In the genomic region with DNA sequence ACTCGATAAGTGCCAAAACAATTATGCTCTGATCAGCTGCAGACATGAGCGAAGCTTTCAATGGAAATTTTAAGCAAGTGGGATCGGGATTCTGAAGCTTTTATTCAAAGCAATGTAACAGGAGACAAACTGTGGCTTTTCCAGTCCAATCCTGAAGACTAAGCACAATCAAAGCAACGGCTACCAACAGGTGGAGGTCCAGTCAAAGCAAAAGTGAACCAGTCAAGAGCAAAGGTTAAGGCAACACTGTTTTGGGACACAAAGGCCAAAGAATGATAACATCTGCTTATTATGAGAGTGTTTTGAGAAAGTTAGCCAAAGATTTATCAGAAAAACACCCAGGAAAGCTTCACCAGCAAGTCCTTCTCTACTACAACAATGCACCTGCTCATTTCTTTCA, we compare ENCODE assay signal across 20 cellular contexts.
DNase-seq lines count a peak whose midpoint lies in the region; ATAC-seq, FAIRE-seq and TF ChIP-seq lines count a peak whose summit lies in the region.
"Had no signal": no experiment of that assay in that cellular context is flagged by ENCODE, and none has a peak within 500 bp of the region (broad histone marks: within the 10 kb centered on the region; RNA-seq: fewer than 3 reads in every experiment).

No MANE protein-coding gene starts in this region.

- no peak overlapping the region for H3K27ac ChIP-seq in HEK293 (ENCODE audit: extremely low read depth, low read depth, low read length)
- no peak overlapping the region for H3K27ac ChIP-seq in HepG2 (ENCODE audit: extremely low read length, insufficient read depth, low read length)
- H3K27ac ChIP-seq: 22Rv1, RWPE1 had no signal

- no TSS peak for BruUV-seq in HepG2 (replicated peaks; lab: Mats Ljungman, UMichigan)

- no peak for FAIRE-seq in HepG2 (lab: Jason Lieb, UNC)
- FAIRE-seq: GM12891, H54, K562 had no signal

- H3K4me1 ChIP-seq in HEK293 (ENCODE audit: control insufficient read depth, insufficient read depth, low read length): no peaks in the 10 kb centered on the region
- 0 out of 2 replicates have a peak, but pooled peaks cover under 1% of the 10 kb centered on the region for H3K4me1 ChIP-seq in HepG2 (ENCODE audit: insufficient read depth, low read length)

- TF ChIP-seq EP300 in HepG2 (IDR thresholded peaks at IDR 0.05; ENCODE audit: low read depth in 2 of 2, low read length in 2 of 2) (no peak), HepG2 (CRISPR knock-in tag; IDR thresholded peaks at IDR 0.05; ENCODE audit: borderline replicate concordance) (no peak)

- H2AFZ ChIP-seq in HepG2 (ENCODE audit: low read length): no peak overlapping the region

- intact Hi-C loops in HepG2 (cut with micrococcal nuclease; ENCODE audit: unreplicated experiment): no loop called here

- no peaks in the 10 kb centered on the region for H4K20me1 ChIP-seq in HepG2 (ENCODE audit: insufficient read depth, low read length)

- H3K79me2 ChIP-seq in HepG2 (ENCODE audit: insufficient read depth, low read length): no peaks in the 10 kb centered on the region

- no peak overlapping the region for H3K4me2 ChIP-seq in HepG2 (ENCODE audit: low read depth, low read length)

- H3K4me3 ChIP-seq in HEK293 (ENCODE audit: low read depth, low read length) (no peak overlapping the region), HepG2 (replicated peaks in 1 of 3; ENCODE audit: insufficient read depth in 1 of 3, low read depth in 2 of 3, low read length in 3 of 3) (no peak overlapping the region)
- H3K4me3 ChIP-seq: K562, MG63 had no signal

- no peak for ATAC-seq in HepG2
- no peak for ATAC-seq in HG02798 (IDR thresholded peaks at IDR 0.05; ENCODE audit: poor library complexity, unreplicated experiment)
- ATAC-seq: K562, Panc1, T-cell had no signal

- no peaks in the 10 kb centered on the region for H3K27me3 ChIP-seq in HepG2 (ENCODE audit: control insufficient read depth in 1 of 2, insufficient read depth in 2 of 2, low read length in 2 of 2)

- WGBS in HepG2 (ENCODE audit: low lambda C conversion rate): 17% methylated on average over 4 of the region's 4 CpGs

- TF ChIP-seq CTCF in HEK293 (tag by site-specific recombination; IDR thresholded peaks at IDR 0.05) (no peak), HepG2 (CRISPR knock-in tag; IDR thresholded peaks at IDR 0.05) (peak; percentile 29; the same call in 1 of the 2 replicates)

- in situ Hi-C loops in HepG2 (cut with HindIII; ENCODE audit: extremely low pct_ligation_motif_present, low pct_unique_long_range_greater_than_20kb): loop anchor here (25.0 kb wide), 1 partner anchor 912 kb away; no protein-coding TSS in a partner anchor
- in situ Hi-C loops in G401 (cut with HindIII; ENCODE audit: low sequenced_read_pairs): no loop called here

- H3K36me3 ChIP-seq in HEK293 (ENCODE audit: control insufficient read depth in 2 of 2, insufficient read depth in 1 of 2, low read length in 2 of 2): no peaks in the 10 kb centered on the region
- H3K36me3 ChIP-seq in HepG2 (replicated peaks in 1 of 2; ENCODE audit: control insufficient read depth in 1 of 2, insufficient read depth in 2 of 2, low read length in 2 of 2): no peaks in the 10 kb centered on the region
- H3K36me3 ChIP-seq: MG63 had no signal

- POLR2A ChIA-PET in HEK293 (lab: Yijun Ruan, JAX) (no interaction called here), HepG2 (lab: Yijun Ruan, JAX) (no interaction called here)

- TF ChIP-seq POLR2A in HepG2 (IDR thresholded peaks at IDR 0.05; ENCODE audit: insufficient read depth in 1 of 2, low read depth in 2 of 2, low read length in 2 of 2): no peak

- TF ChIP-seq RAD21 in HepG2 (CRISPR knock-in tag; IDR thresholded peaks at IDR 0.05): no peak

- no peak overlapping the region for H3K9ac ChIP-seq in HepG2 (ENCODE audit: insufficient read depth, low read depth, low read length)

- H3K9me3 ChIP-seq in HEK293 (ENCODE audit: control insufficient read depth, insufficient read depth, low read depth, low read length) (no peaks in the 10 kb centered on the region), HepG2 (ENCODE audit: low read length) (0 out of 2 replicates have a peak, but pooled peaks cover 4% of the 10 kb centered on the region)

- CTCF ChIA-PET in HEK293 (lab: Yijun Ruan, JAX) (interaction anchor here (0.6 to 1.0 kb wide), 2 partner anchors 249 to 575 kb away, joined by 3 read pairs; no protein-coding TSS in a partner anchor), HepG2 (lab: Yijun Ruan, JAX; ENCODE audit: low intra/inter-chr PET ratio, low total read pairs) (no interaction called here)

- DNase-seq in NCI-H2107 treated with DMSO at 0.1 percent for 48 hours (lab: John Stamatoyannopoulos, UW; ENCODE audit: unreplicated experiment) (peak; percentile 83), NCI-H2107 (lab: John Stamatoyannopoulos, UW) (no peak), HepG2 (ENCODE audit: low spot score) (no peak), Ammon's horn (ENCODE audit: low spot score) (no peak), G401 (ENCODE audit: low spot score) (no peak)
- DNase-seq: MG63, NCI-H1694, NCI-H2081, NCI-H446 treated with DMSO at 0.1 percent for 48 hours, NCI-H69, SHP77, T-cell had no signal

TF ChIP-seq in HEK293, 187 proteins besides CTCF, POLR2A, EP300 and RAD21:
- TF ChIP-seq SCRT2 (tag by site-specific recombination; IDR thresholded peaks at IDR 0.05) (peak; percentile 30; the same call in 1 of the 2 replicates), ZNF37A (tag by site-specific recombination; IDR thresholded peaks at IDR 0.05) (no peak)
TF ChIP-seq in HEK293: peak in this region for 1.

TF ChIP-seq in HepG2, 621 proteins besides CTCF, POLR2A, EP300 and RAD21:
- TF ChIP-seq NAIF1 (CRISPR knock-in tag; IDR thresholded peaks at IDR 0.05; ENCODE audit: borderline replicate concordance) (no peak), ZNF224 (CRISPR knock-in tag; IDR thresholded peaks at IDR 0.05) (no peak), HNF4A (CRISPR knock-in tag; IDR thresholded peaks at IDR 0.05) (peak; percentile 11; the same call in 1 of the 2 replicates), KAT8 (CRISPR knock-in tag; IDR thresholded peaks at IDR 0.05) (no peak), NCOA1 (CRISPR knock-in tag; IDR thresholded peaks at IDR 0.05) (no peak)
- TF ChIP-seq, protein P1, sequence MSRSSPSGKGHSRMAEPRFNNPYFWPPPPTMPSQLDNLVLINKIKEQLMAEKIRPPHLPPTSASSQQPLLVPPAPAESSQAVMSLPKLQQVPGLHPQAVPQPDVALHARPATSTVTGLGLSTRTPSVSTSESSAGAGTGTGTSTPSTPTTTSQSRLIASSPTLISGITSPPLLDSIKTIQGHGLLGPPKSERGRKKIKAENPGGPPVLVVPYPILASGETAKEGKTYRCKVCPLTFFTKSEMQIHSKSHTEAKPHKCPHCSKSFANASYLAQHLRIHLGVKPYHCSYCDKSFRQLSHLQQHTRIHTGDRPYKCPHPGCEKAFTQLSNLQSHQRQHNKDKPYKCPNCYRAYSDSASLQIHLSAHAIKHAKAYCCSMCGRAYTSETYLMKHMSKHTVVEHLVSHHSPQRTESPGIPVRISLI (CRISPR knock-in tag; IDR thresholded peaks at IDR 0.05; ENCODE audit: borderline replicate concordance): no peak
